ENCODE assay signal across 1 cellular context in the genomic region with DNA sequence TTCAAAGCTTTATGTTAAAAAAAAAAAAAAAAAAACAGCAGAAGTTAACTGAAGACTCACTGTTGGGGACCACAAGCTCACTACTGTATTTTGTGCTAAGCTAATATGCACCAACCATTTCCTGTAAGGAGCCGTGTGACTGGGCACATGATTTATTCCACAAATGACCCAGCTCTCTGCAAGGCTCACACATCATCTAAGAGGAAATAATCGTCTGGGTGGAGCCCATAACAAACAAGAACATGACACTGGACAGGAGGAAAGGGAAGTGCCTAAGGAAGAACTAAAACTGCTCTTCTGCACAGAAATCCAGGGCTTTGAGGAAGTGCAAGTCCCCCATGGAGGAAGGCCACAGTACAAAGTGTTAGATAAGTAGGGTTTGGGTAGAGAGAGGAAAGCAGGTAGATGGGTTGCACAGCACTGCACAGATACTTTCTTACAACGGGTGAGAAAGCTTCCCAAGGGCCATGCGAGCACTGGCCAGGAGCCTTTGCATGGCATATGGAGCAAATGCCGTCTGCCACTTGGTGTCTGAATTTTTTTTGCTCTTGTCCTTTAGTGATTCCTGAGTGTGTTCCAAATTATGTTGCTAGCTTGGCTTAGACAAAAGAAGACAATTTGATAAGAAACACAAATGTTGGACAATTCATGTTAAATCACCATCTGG.
TF ChIP-seq lines count a peak whose summit lies in the region.

No MANE protein-coding gene starts in this region.

TF ChIP-seq in K562, 482 proteins besides CTCF, POLR2A, EP300 and RAD21 (continued from another document):
- TF ChIP-seq, protein P1, sequence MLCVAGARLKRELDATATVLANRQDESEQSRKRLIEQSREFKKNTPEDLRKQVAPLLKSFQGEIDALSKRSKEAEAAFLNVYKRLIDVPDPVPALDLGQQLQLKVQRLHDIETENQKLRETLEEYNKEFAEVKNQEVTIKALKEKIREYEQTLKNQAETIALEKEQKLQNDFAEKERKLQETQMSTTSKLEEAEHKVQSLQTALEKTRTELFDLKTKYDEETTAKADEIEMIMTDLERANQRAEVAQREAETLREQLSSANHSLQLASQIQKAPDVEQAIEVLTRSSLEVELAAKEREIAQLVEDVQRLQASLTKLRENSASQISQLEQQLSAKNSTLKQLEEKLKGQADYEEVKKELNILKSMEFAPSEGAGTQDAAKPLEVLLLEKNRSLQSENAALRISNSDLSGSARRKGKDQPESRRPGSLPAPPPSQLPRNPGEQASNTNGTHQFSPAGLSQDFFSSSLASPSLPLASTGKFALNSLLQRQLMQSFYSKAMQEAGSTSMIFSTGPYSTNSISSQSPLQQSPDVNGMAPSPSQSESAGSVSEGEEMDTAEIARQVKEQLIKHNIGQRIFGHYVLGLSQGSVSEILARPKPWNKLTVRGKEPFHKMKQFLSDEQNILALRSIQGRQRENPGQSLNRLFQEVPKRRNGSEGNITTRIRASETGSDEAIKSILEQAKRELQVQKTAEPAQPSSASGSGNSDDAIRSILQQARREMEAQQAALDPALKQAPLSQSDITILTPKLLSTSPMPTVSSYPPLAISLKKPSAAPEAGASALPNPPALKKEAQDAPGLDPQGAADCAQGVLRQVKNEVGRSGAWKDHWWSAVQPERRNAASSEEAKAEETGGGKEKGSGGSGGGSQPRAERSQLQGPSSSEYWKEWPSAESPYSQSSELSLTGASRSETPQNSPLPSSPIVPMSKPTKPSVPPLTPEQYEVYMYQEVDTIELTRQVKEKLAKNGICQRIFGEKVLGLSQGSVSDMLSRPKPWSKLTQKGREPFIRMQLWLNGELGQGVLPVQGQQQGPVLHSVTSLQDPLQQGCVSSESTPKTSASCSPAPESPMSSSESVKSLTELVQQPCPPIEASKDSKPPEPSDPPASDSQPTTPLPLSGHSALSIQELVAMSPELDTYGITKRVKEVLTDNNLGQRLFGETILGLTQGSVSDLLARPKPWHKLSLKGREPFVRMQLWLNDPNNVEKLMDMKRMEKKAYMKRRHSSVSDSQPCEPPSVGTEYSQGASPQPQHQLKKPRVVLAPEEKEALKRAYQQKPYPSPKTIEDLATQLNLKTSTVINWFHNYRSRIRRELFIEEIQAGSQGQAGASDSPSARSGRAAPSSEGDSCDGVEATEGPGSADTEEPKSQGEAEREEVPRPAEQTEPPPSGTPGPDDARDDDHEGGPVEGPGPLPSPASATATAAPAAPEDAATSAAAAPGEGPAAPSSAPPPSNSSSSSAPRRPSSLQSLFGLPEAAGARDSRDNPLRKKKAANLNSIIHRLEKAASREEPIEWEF (CRISPR knock-in tag; IDR thresholded peaks at IDR 0.05): no peak
- TF ChIP-seq, protein P2, sequence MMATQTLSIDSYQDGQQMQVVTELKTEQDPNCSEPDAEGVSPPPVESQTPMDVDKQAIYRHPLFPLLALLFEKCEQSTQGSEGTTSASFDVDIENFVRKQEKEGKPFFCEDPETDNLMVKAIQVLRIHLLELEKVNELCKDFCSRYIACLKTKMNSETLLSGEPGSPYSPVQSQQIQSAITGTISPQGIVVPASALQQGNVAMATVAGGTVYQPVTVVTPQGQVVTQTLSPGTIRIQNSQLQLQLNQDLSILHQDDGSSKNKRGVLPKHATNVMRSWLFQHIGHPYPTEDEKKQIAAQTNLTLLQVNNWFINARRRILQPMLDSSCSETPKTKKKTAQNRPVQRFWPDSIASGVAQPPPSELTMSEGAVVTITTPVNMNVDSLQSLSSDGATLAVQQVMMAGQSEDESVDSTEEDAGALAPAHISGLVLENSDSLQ (IDR thresholded peaks at IDR 0.05): peak; percentile 38; the same call in 1 of the 2 replicates
- TF ChIP-seq POLR2B (IDR thresholded peaks at IDR 0.05; ENCODE audit: low read depth, partially characterized antibody) (no peak), MAZ (CRISPR knock-in tag; conservative IDR thresholded peaks at IDR 0.05 in 1 of 2, IDR thresholded peaks at IDR 0.05 in 1 of 2) (peak in 1 of 2 experiments; percentile 32; a peak in 1 of 4 replicates), ETV6 (IDR thresholded peaks at IDR 0.05; ENCODE audit: borderline replicate concordance in 1 of 2, low read depth in 2 of 2, low read length in 1 of 2) (peak; percentile 88 to 96), ETV6 (CRISPR knock-in tag; IDR thresholded peaks at IDR 0.05; ENCODE audit: borderline replicate concordance) (no peak), KAT7 (CRISPR knock-in tag; IDR thresholded peaks at IDR 0.05; ENCODE audit: borderline replicate concordance) (0 out of 2 replicates have a peak, but pooled peaks have one; percentile 41), BDP1 (IDR thresholded peaks at IDR 0.05; ENCODE audit: insufficient read depth, insufficient read length) (no peak), ZEB2 (IDR thresholded peaks at IDR 0.05) (0 out of 2 replicates have a peak, but pooled peaks have one; percentile 41), SOX6 (IDR thresholded peaks at IDR 0.05) (peak; percentile 45; the same call in 1 of the 2 replicates), PBX2 (CRISPR knock-in tag; IDR thresholded peaks at IDR 0.05; ENCODE audit: low read depth) (no peak), PBX2 (tag; conservative IDR thresholded peaks at IDR 0.05; ENCODE audit: low read depth) (peak; percentile 78), SUPT5H (IDR thresholded peaks at IDR 0.05) (no peak), SPI1 (IDR thresholded peaks at IDR 0.05; ENCODE audit: borderline replicate concordance, low read depth, low read length) (peak; percentile 98), SMARCA5 (IDR thresholded peaks at IDR 0.05) (0 out of 2 replicates have a peak, but pooled peaks have one; percentile 55), GABPB1 (CRISPR knock-in tag; IDR thresholded peaks at IDR 0.05) (0 out of 2 replicates have a peak, but pooled peaks have one; percentile 22), NRF1 (conservative IDR thresholded peaks at IDR 0.05 in 1 of 2, IDR thresholded peaks at IDR 0.05 in 1 of 2) (peak; percentile 52 to 64; a peak in 3 of 4 replicates), GATAD2B (IDR thresholded peaks at IDR 0.05; ENCODE audit: borderline replicate concordance) (no peak), MIER1 (IDR thresholded peaks at IDR 0.05; ENCODE audit: low read depth) (no peak), RAD51 (IDR thresholded peaks at IDR 0.05; ENCODE audit: borderline replicate concordance, low read depth) (peak; percentile 40; the same call in 1 of the 2 replicates), CTBP1 (IDR thresholded peaks at IDR 0.05; ENCODE audit: borderline replicate concordance) (peak; percentile 55; the same call in 1 of the 2 replicates), MEIS2 (IDR thresholded peaks at IDR 0.05; ENCODE audit: partially characterized antibody) (peak; percentile 66), IRF2 (CRISPR knock-in tag; IDR thresholded peaks at IDR 0.05) (no peak), ZNF695 (CRISPR knock-in tag; IDR thresholded peaks at IDR 0.05) (no peak), SRF (CRISPR knock-in tag; IDR thresholded peaks at IDR 0.05) (0 out of 4 replicates have a peak, but pooled peaks of 1 of the 2 experiments have one; percentile 13), SMARCE1 (IDR thresholded peaks at IDR 0.05) (peak; percentile 53; the same call in 1 of the 2 replicates)
- TF ChIP-seq, protein P3, sequence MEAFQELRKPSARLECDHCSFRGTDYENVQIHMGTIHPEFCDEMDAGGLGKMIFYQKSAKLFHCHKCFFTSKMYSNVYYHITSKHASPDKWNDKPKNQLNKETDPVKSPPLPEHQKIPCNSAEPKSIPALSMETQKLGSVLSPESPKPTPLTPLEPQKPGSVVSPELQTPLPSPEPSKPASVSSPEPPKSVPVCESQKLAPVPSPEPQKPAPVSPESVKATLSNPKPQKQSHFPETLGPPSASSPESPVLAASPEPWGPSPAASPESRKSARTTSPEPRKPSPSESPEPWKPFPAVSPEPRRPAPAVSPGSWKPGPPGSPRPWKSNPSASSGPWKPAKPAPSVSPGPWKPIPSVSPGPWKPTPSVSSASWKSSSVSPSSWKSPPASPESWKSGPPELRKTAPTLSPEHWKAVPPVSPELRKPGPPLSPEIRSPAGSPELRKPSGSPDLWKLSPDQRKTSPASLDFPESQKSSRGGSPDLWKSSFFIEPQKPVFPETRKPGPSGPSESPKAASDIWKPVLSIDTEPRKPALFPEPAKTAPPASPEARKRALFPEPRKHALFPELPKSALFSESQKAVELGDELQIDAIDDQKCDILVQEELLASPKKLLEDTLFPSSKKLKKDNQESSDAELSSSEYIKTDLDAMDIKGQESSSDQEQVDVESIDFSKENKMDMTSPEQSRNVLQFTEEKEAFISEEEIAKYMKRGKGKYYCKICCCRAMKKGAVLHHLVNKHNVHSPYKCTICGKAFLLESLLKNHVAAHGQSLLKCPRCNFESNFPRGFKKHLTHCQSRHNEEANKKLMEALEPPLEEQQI (IDR thresholded peaks at IDR 0.05): no peak
TF ChIP-seq in K562: peak in this region for 17.
